8 cellular contexts compared by ENCODE assay signal in genomic region chr4:16001484-16001858, GRCh38. TPM values are rescaled to one million over a fixed set of nuclear protein-coding genes. Genes with fewer than 3 reads are reported as not detected.
A peak's percentile ranks its signal among the peaks of the same experiment; 100 is the strongest.
DNase-seq lines count a peak whose midpoint lies in the region; FAIRE-seq and TF ChIP-seq lines count a peak whose summit lies in the region.

No MANE protein-coding gene starts in this region.

- TF ChIP-seq CTCF in LNCaP clone FGC (IDR thresholded peaks at IDR 0.05; ENCODE audit: control insufficient read depth, extremely low read depth, insufficient read depth) (peak; percentile 94), astrocyte (IDR thresholded peaks at IDR 0.05; ENCODE audit: insufficient read depth, low read depth, low read length) (peak; percentile 86), hepatocyte (IDR thresholded peaks at IDR 0.05; ENCODE audit: poor library complexity) (peak; percentile 87)

- H3K27ac ChIP-seq in astrocyte (ENCODE audit: low read depth, low read length) (no peak overlapping the region), hepatocyte (no peak overlapping the region)

- H4K20me1 ChIP-seq in astrocyte (ENCODE audit: insufficient read depth, low read length) (no peaks in the 10 kb centered on the region), hepatocyte (ENCODE audit: insufficient read depth, poor library complexity, severe bottlenecking) (no peaks in the 10 kb centered on the region)

- DNase-seq in NCI-H1436 (lab: John Stamatoyannopoulos, UW) (peak; percentile 19), NCI-H1436 treated with DMSO at 0.1 percent for 48 hours (lab: John Stamatoyannopoulos, UW) (no peak), H54 (ENCODE audit: insufficient read length, low spot score) (peak; percentile 56), LNCaP clone FGC (ENCODE audit: low read depth) (peak; percentile 41), SKM-1 treated with dmso at 0.1 percent for 144 hours (lab: John Stamatoyannopoulos, UW; ENCODE audit: unreplicated experiment) (peak; percentile 83), astrocyte (ENCODE audit: low read depth) (peak; percentile 47), hepatocyte (ENCODE audit: low spot score) (peak; percentile 84), skeletal muscle cell (ENCODE audit: low read depth) (peak; percentile 25)

- WGBS in hepatocyte (ENCODE audit: low lambda C conversion rate, missing lambda C conversion rate), result 6% methylated on average over 4 of the region's 4 CpGs

- H3K4me3 ChIP-seq in LNCaP clone FGC (ENCODE audit: low read depth, low read length) (no peak overlapping the region), astrocyte (ENCODE audit: insufficient read depth, low read depth, low read length) (no peak overlapping the region), hepatocyte (no peak overlapping the region), skeletal muscle cell (ENCODE audit: low read depth, low read length) (no peak overlapping the region)

- no peaks in the 10 kb centered on the region for H3K36me3 ChIP-seq in astrocyte (ENCODE audit: insufficient read depth, low read length)
- H3K36me3 ChIP-seq in hepatocyte (replicated peaks; ENCODE audit: insufficient read depth, low read depth), result no peaks in the 10 kb centered on the region

- H3K4me3 Mint-ChIP-seq in astrocyte (ENCODE audit: unreplicated experiment), result no peak overlapping the region

- H3K9me3 ChIP-seq in astrocyte (ENCODE audit: insufficient read depth, low read depth, low read length) (no peaks in the 10 kb centered on the region), hepatocyte (ENCODE audit: low read depth) (no peaks in the 10 kb centered on the region)

- no peaks in the 10 kb centered on the region for H3K27me3 Mint-ChIP-seq in astrocyte (ENCODE audit: low read depth, unreplicated experiment)

- H3K27ac Mint-ChIP-seq in astrocyte (ENCODE audit: unreplicated experiment), result no peak overlapping the region

- H3K36me3 Mint-ChIP-seq in astrocyte (ENCODE audit: low read depth, unreplicated experiment), result peaks cover 5% of the 10 kb centered on the region

- H3K9ac ChIP-seq in astrocyte (ENCODE audit: low read length), result no peak overlapping the region

- no peaks in the 10 kb centered on the region for H3K9me2 ChIP-seq in hepatocyte (replicated peaks; ENCODE audit: insufficient read depth)

- no peak for TF ChIP-seq POLR2A in H54 (IDR thresholded peaks at IDR 0.05; ENCODE audit: low read depth, low read length)

- peaks cover 6% of the 10 kb centered on the region for H3K27me3 ChIP-seq in astrocyte (ENCODE audit: insufficient read depth, low read length)
- no peaks in the 10 kb centered on the region for H3K27me3 ChIP-seq in hepatocyte

- peak overlapping the region; percentile 33 for H3K4me2 ChIP-seq in astrocyte (ENCODE audit: low read length)
- H3K4me2 ChIP-seq in hepatocyte, result no peak overlapping the region

- FAIRE-seq in H54 (lab: Jason Lieb, UNC) (peak; percentile 81), astrocyte (lab: Jason Lieb, UNC) (peak; percentile 87)

- peaks cover 5% of the 10 kb centered on the region for H3K4me1 Mint-ChIP-seq in astrocyte (ENCODE audit: low read depth, unreplicated experiment)

- H3K4me1 ChIP-seq in astrocyte (ENCODE audit: insufficient read depth, low read length) (peaks cover 2% of the 10 kb centered on the region), hepatocyte (ENCODE audit: insufficient read depth) (no peaks in the 10 kb centered on the region)

- peak overlapping the region; percentile 48 for H2AFZ ChIP-seq in astrocyte (ENCODE audit: low read depth, low read length)
- H2AFZ ChIP-seq in hepatocyte, result no peak overlapping the region

- no peaks in the 10 kb centered on the region for H3K79me2 ChIP-seq in astrocyte (ENCODE audit: insufficient read depth, low read length)
- no peaks in the 10 kb centered on the region for H3K79me2 ChIP-seq in hepatocyte

- H3K9me3 Mint-ChIP-seq in astrocyte (ENCODE audit: unreplicated experiment), result no peaks in the 10 kb centered on the region

RNA-seq across cellular contexts. Expression of gene FGFBP2, which starts 38.5 kb away (rescaled TPM):
- total RNA-seq in astrocyte (not detected in 2 replicates), hepatocyte (5.2 and 7.3 TPM in 2 replicates)
- 1.7 and 2.2 TPM in 2 replicates for polyA plus RNA-seq in hepatocyte
